Comparison of ENCODE assay signal across 2 cellular contexts in genomic region chr3:78481050-78481449, GRCh38.
TF ChIP-seq lines count a peak whose summit lies in the region.

No MANE protein-coding gene starts in this region.

TF ChIP-seq in H1, 55 proteins besides CTCF, POLR2A, EP300 and RAD21:
- TF ChIP-seq TEAD4 (IDR thresholded peaks at IDR 0.05; ENCODE audit: low read depth, low read length) = no peak
- no peak for TF ChIP-seq TBP (IDR thresholded peaks at IDR 0.05; ENCODE audit: low read depth, low read length)
- TF ChIP-seq BCL11A (IDR thresholded peaks at IDR 0.05; ENCODE audit: low read depth in 2 of 2, low read length in 2 of 2) = no peak
- no peak for TF ChIP-seq PHF8 (conservative IDR thresholded peaks at IDR 0.05; ENCODE audit: low read depth, low read length)

TF ChIP-seq in HepG2, 621 proteins besides CTCF, POLR2A, EP300 and RAD21:
- TF ChIP-seq SIN3B (IDR thresholded peaks at IDR 0.05; ENCODE audit: low read length) (no peak), ADNP (CRISPR knock-in tag; IDR thresholded peaks at IDR 0.05) (no peak), CEBPG (CRISPR knock-in tag; IDR thresholded peaks at IDR 0.05) (no peak), RFXAP (CRISPR knock-in tag; IDR thresholded peaks at IDR 0.05; ENCODE audit: borderline replicate concordance) (no peak)
TF ChIP-seq in HepG2: peak in this region for 0.
